ENCODE assay signal across 8 cellular contexts in genomic region chr16:18789515-18789849, GRCh38. TPM values are rescaled to one million over a fixed set of nuclear protein-coding genes. Genes with fewer than 3 reads are reported as not detected.
DNase-seq lines count a peak whose midpoint lies in the region; ATAC-seq and TF ChIP-seq lines count a peak whose summit lies in the region.

No MANE protein-coding gene starts in this region.

- TF ChIP-seq CTCF in GM12864 (IDR thresholded peaks at IDR 0.05; ENCODE audit: low read depth, low read length, missing control alignments) (no peak), VCaP (conservative IDR thresholded peaks at IDR 0.05) (no peak), foreskin keratinocyte (conservative IDR thresholded peaks at IDR 0.05) (no peak), sigmoid colon (IDR thresholded peaks at IDR 0.05) (no peak)

- intact Hi-C loops in sigmoid colon (cut with DNase I) = no loop called here

- H3K27ac ChIP-seq in VCaP (peak overlapping the region; percentile 81), foreskin keratinocyte (peak overlapping the region; percentile 85), sigmoid colon (peak overlapping the region; percentile 75 to 89 (median 86))

- TF ChIP-seq POLR2A in sigmoid colon (IDR thresholded peaks at IDR 0.05) = no peak

- 1% methylated on average over 5 of the region's 5 CpGs for WGBS in sigmoid colon, 2 donors

- H3K27me3 ChIP-seq in foreskin keratinocyte (no peaks in the 10 kb centered on the region), sigmoid colon (no peaks in the 10 kb centered on the region)

- no peaks in the 10 kb centered on the region for H3K9me3 ChIP-seq in sigmoid colon

- ATAC-seq in foreskin keratinocyte (no peak), HG02759 (IDR thresholded peaks at IDR 0.05; ENCODE audit: unreplicated experiment) (no peak), HG03108 (IDR thresholded peaks at IDR 0.05; ENCODE audit: unreplicated experiment) (no peak)

- peaks cover 18% of the 10 kb centered on the region for H3K4me1 ChIP-seq in foreskin keratinocyte
- peaks cover 0 to 56% (median 48%) of the 10 kb centered on the region in 4 donors for H3K4me1 ChIP-seq in sigmoid colon

- TF ChIP-seq EP300 in sigmoid colon (IDR thresholded peaks at IDR 0.05) = no peak

- DNase-seq in GM12864 (ENCODE audit: low read depth) (no peak), foreskin keratinocyte (no peak), sigmoid colon (no peak), NCI-H1436 (lab: John Stamatoyannopoulos, UW) (no peak), COR-L47 (lab: John Stamatoyannopoulos, UW) (no peak)

- peak overlapping the region; percentile 93 for H3K4me3 ChIP-seq in GM12864 (ENCODE audit: low read depth, low read length)
- peak overlapping the region; percentile 65 to 93 (median 84) for H3K4me3 ChIP-seq in sigmoid colon

- H3K36me3 ChIP-seq in sigmoid colon = peaks cover 4 to 71% (median 48%) of the 10 kb centered on the region in 4 donors

RNA-seq across cellular contexts. Expression of gene RPS15A, which starts 0.7 kb away (rescaled TPM):
- 1,845 and 1,875 TPM in 2 replicates for total RNA-seq in foreskin keratinocyte
- 2,705 and 2,818 TPM in 2 replicates for polyA plus RNA-seq in foreskin keratinocyte
- 1,000 to 10,000 TPM; 1,724 to 5,149 (median 4,033) TPM for total RNA-seq in sigmoid colon
- polyA plus RNA-seq in sigmoid colon = 1,000 to 10,000 TPM; 3,444 to 6,579 (median 4,979) TPM

RNA-seq across cellular contexts. Expression of gene ARL6IP1, which starts 11.9 kb away (rescaled TPM):
- total RNA-seq in foreskin keratinocyte (120 and 149 TPM in 2 replicates), sigmoid colon (100 to 1,000 TPM in 3 of 4 donors, 10 to 100 TPM in 1; 77.5 to 128 (median 114) TPM)
- polyA plus RNA-seq in foreskin keratinocyte (56.6 and 80.2 TPM in 2 replicates), sigmoid colon (100 to 1,000 TPM in 1 of 3 donors, 10 to 100 TPM in 2; 39.6 to 148 (median 62.7) TPM)
